ENCODE assay signal across 18 cellular contexts in genomic region chr7:158617737-158618128, GRCh38. TPM values are rescaled to one million over a fixed set of nuclear protein-coding genes. Genes with fewer than 3 reads are reported as not detected.
DNase-seq lines count a peak whose midpoint lies in the region; ATAC-seq and TF ChIP-seq lines count a peak whose summit lies in the region.
"Had no signal": no experiment of that assay in that cellular context is flagged by ENCODE, and none has a peak within 500 bp of the region (broad histone marks: within the 10 kb centered on the region; RNA-seq: fewer than 3 reads in every experiment).

No MANE protein-coding gene starts in this region.

- H3K36me3 ChIP-seq in GM23338 (ENCODE audit: insufficient read depth), result peaks cover 5% of the 10 kb centered on the region; the same call in 1 of the 2 replicates
- H3K36me3 ChIP-seq in adipocyte (ENCODE audit: control insufficient read depth, insufficient read depth, low read length, severe bottlenecking), result no peaks in the 10 kb centered on the region
- peaks cover 9% of the 10 kb centered on the region for H3K36me3 ChIP-seq in BE2C
- H3K36me3 ChIP-seq: prostate gland had no signal

- H3K9me3 ChIP-seq in adipocyte (ENCODE audit: control insufficient read depth, low read length) (no peaks in the 10 kb centered on the region), BE2C (no peaks in the 10 kb centered on the region)
- H3K9me3 ChIP-seq: body of pancreas, prostate gland had no signal

- H3K36me3 Mint-ChIP-seq in GM23338 (ENCODE audit: low read depth), result peaks cover 21% of the 10 kb centered on the region; the same call in 2 of the 3 replicates

- peaks cover 7% of the 10 kb centered on the region for H3K27me3 Mint-ChIP-seq in GM23338 (ENCODE audit: insufficient read depth, low read depth, poor library complexity)
- H3K27me3 Mint-ChIP-seq: activated naive CD4-positive, alpha-beta T cell treated with anti-CD3 and anti-CD28 coated beads, Interleukin-2, amount 10 ng/mL, durations not matched to agents 7 days and 5 days had no signal

- H3K9me3 Mint-ChIP-seq in GM23338, result no peaks in the 10 kb centered on the region
- H3K9me3 Mint-ChIP-seq: activated naive CD4-positive, alpha-beta T cell treated with anti-CD3 and anti-CD28 coated beads, Interleukin-2, amount 10 ng/mL, durations not matched to agents 7 days and 5 days; nephron had no signal

- peak overlapping the region; percentile 87 for H3K27ac Mint-ChIP-seq in GM23338
- H3K27ac Mint-ChIP-seq: activated naive CD4-positive, alpha-beta T cell treated with anti-CD3 and anti-CD28 coated beads, Interleukin-2, amount 10 ng/mL, durations not matched to agents 7 days and 5 days; nephron had no signal

- no peaks in the 10 kb centered on the region for H3F3A ChIP-seq in GM23338 (replicated peaks; ENCODE audit: low read depth)

- H4K20me1 ChIP-seq in GM23338 (replicated peaks; ENCODE audit: insufficient read depth), result no peaks in the 10 kb centered on the region

- no peak overlapping the region for H3K9ac ChIP-seq in adipocyte (ENCODE audit: low read length)

- H2AFZ ChIP-seq in GM23338, result no peak overlapping the region

- DNase-seq in GM23338 (ENCODE audit: low spot score), result peak; percentile 88
- DNase-seq in adipocyte (ENCODE audit: low read depth), result peak; percentile 15
- DNase-seq in fibroblast of peridontal ligament (ENCODE audit: extremely low read depth), result peak; percentile 42
- peak; percentile 31 for DNase-seq in non-pigmented ciliary epithelial cell (ENCODE audit: low read depth)
- DNase-seq in NCI-H187 (lab: John Stamatoyannopoulos, UW), result no peak
- no peak for DNase-seq in BE2C
- DNase-seq: activated naive CD4-positive, alpha-beta T cell treated with anti-CD3 and anti-CD28 coated beads, Interleukin-2, amount 10 ng/mL, durations not matched to agents 7 days and 5 days; body of pancreas; dermis blood vessel endothelial cell; kidney glomerular epithelial cell; NCI-H1694 had no signal

- ATAC-seq in GM23338 (peak; percentile 91), HG03439 (IDR thresholded peaks at IDR 0.05; ENCODE audit: unreplicated experiment) (no peak), HG03442 (IDR thresholded peaks at IDR 0.05; ENCODE audit: unreplicated experiment) (no peak)
- ATAC-seq: body of pancreas, HepG2 had no signal

- TF ChIP-seq CTCF in GM23338 (conservative IDR thresholded peaks at IDR 0.05; ENCODE audit: low read depth in 2 of 2) (no peak), BE2C (IDR thresholded peaks at IDR 0.05; ENCODE audit: low read depth, low read length) (no peak)

- H3K27me3 ChIP-seq in GM23338 (ENCODE audit: insufficient read depth), result no peaks in the 10 kb centered on the region
- no peaks in the 10 kb centered on the region for H3K27me3 ChIP-seq in adipocyte (replicated peaks; ENCODE audit: control insufficient read depth, insufficient read depth, low read length)
- no peaks in the 10 kb centered on the region for H3K27me3 ChIP-seq in BE2C
- H3K27me3 ChIP-seq: body of pancreas had no signal

- H3K4me2 ChIP-seq in GM23338, result 0 out of 2 replicates have a peak overlapping the region, but pooled peaks have one; percentile 42
- H3K4me2 ChIP-seq: smooth muscle cell had no signal

- H3K4me3 ChIP-seq in GM23338 (no peak overlapping the region), adipocyte (ENCODE audit: low read length) (no peak overlapping the region), BE2C (ENCODE audit: low read depth, low read length) (no peak overlapping the region)
- H3K4me3 ChIP-seq: body of pancreas, prostate gland, smooth muscle cell had no signal

- peaks cover 18% of the 10 kb centered on the region for H3K79me2 ChIP-seq in GM23338 (replicated peaks; ENCODE audit: insufficient read depth)

- peaks cover 5% of the 10 kb centered on the region; the same call in 1 of the 2 replicates for H3K9me2 ChIP-seq in GM23338 (ENCODE audit: insufficient read depth)

- peak overlapping the region; percentile 4; the same call in 1 of the 3 replicates for H3K4me3 Mint-ChIP-seq in GM23338
- H3K4me3 Mint-ChIP-seq: activated naive CD4-positive, alpha-beta T cell treated with anti-CD3 and anti-CD28 coated beads, Interleukin-2, amount 10 ng/mL, durations not matched to agents 7 days and 5 days; nephron had no signal

- peak overlapping the region; percentile 91 for H3K27ac ChIP-seq in GM23338 (ENCODE audit: low read depth)
- H3K27ac ChIP-seq: body of pancreas, prostate gland had no signal

- peaks cover 41% of the 10 kb centered on the region for H3K4me1 Mint-ChIP-seq in GM23338
- H3K4me1 Mint-ChIP-seq: nephron had no signal

- H3K4me1 ChIP-seq in GM23338 (ENCODE audit: insufficient read depth) (peaks cover 35% of the 10 kb centered on the region), adipocyte (ENCODE audit: control insufficient read depth, insufficient read depth, low read length) (peaks cover 8% of the 10 kb centered on the region), BE2C (peaks cover 7% of the 10 kb centered on the region)
- H3K4me1 ChIP-seq: body of pancreas, prostate gland had no signal

TF ChIP-seq in GM23338, 12 proteins besides CTCF, POLR2A, EP300 and RAD21 (continues in another document):
- TF ChIP-seq POLR2AphosphoS5 (IDR thresholded peaks at IDR 0.05; ENCODE audit: low read depth), result no peak
- no peak for TF ChIP-seq ZNF331 (CRISPR knock-in tag; IDR thresholded peaks at IDR 0.05; ENCODE audit: low read depth)
- peak; percentile 97 for TF ChIP-seq ZNF462 (CRISPR knock-in tag; IDR thresholded peaks at IDR 0.05)
- 0 out of 2 replicates have a peak, but pooled peaks have one; percentile 2 for TF ChIP-seq CREB1 (CRISPR knock-in tag; IDR thresholded peaks at IDR 0.05; ENCODE audit: low read depth)
- TF ChIP-seq EZH2phosphoT487 (IDR thresholded peaks at IDR 0.05; ENCODE audit: unreplicated experiment), result no peak
- no peak for TF ChIP-seq ZNF114 (CRISPR knock-in tag; IDR thresholded peaks at IDR 0.05)
- no peak for TF ChIP-seq STAT1 (IDR thresholded peaks at IDR 0.05; ENCODE audit: unreplicated experiment)
- TF ChIP-seq NANOG (IDR thresholded peaks at IDR 0.05; ENCODE audit: borderline replicate concordance), result peak; percentile 63; the same call in 1 of the 2 replicates

RNA-seq across cellular contexts. Expression of gene PTPRN2, which starts 30.1 kb away (rescaled TPM):
- 3.7 and 4.0 TPM in 2 replicates for total RNA-seq in GM23338 (2014; rRNA removed; shearing (Covaris generic))
- 0.87 and 1.4 TPM in 2 replicates for polyA plus RNA-seq in GM23338 (2016; fragmentation: Nextera tagmentation; extraction: Ambion mirVana)
- 7.2 TPM for polyA plus RNA-seq in BE2C (2012; ENCODE audit: insufficient read depth, insufficient read length, low read depth)
- total RNA-seq: G401 had no signal

Comparison
In these comparisons a context has a peak if more than half of its experiments do, and no peak if none do; other contexts are left out.
1. DNase-seq: peak in GM23338 (single experiment), adipocyte (single experiment), fibroblast of peridontal ligament (single experiment) and non-pigmented ciliary epithelial cell (single experiment); none in NCI-H187 (0 of 2) and BE2C (single experiment).